Comparison of ENCODE assay signal across 1 cellular context in the genomic region with DNA sequence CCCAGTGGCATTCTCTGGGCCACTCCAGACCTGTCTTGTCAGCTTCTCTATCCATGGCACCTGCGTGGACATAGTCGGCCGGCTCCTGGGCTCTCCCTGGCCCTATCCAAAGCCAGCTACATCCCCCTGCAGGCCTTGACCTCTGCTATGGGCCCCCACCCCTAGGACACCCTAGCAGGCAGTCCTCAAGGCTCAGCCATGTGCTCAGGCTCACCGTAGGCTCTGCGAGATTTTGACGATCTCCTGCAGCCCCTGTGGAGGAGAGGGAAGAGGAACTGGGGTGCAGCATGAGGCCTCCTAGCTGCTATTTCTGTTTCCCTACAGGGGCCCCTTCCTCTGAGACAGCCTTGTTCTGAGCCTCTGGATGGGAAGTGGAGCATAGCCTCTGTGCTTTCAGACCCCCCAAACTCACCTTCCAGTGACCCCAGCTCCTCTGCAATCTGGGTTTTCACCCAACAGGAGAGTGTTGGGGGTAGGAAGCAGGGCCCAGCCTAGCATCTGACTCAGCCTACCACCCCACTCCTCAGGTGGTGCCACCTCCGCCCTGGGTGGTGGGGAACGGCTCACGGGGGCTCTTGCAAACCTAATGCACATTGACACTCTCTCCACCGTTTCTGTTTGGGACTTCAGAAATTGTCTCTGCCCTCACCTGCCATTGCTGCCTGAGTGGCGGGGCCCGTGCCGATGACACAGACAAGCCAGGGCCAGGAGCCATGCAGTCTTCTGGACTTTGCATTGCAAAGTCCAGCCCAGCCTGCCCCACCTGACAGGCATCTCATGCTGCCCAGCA.
TF ChIP-seq lines count a peak whose summit lies in the region.

No MANE protein-coding gene starts in this region.

TF ChIP-seq in H1, 55 proteins besides CTCF, POLR2A, EP300 and RAD21:
- TF ChIP-seq YY1 (IDR thresholded peaks at IDR 0.05; ENCODE audit: low read depth, low read length) (no peak), KDM1A (IDR thresholded peaks at IDR 0.05; ENCODE audit: borderline replicate concordance, low read length) (no peak), RBBP5 (IDR thresholded peaks at IDR 0.05; ENCODE audit: borderline replicate concordance, low read depth, low read length) (no peak), BACH1 (IDR thresholded peaks at IDR 0.05; ENCODE audit: low read length) (no peak), POLR2AphosphoS5 (IDR thresholded peaks at IDR 0.05; ENCODE audit: low read depth, low read length) (no peak), SIRT6 (IDR thresholded peaks at IDR 0.05; ENCODE audit: low read length) (no peak), MAFK (IDR thresholded peaks at IDR 0.05; ENCODE audit: low read depth, low read length) (no peak), TBP (IDR thresholded peaks at IDR 0.05; ENCODE audit: low read depth, low read length) (no peak), RNF2 (IDR thresholded peaks at IDR 0.05; ENCODE audit: borderline replicate concordance, low read depth, low read length, missing control alignments, poor library complexity, severe bottlenecking) (no peak), TCF12 (IDR thresholded peaks at IDR 0.05; ENCODE audit: low read depth, low read length) (no peak), FOSL1 (IDR thresholded peaks at IDR 0.05; ENCODE audit: insufficient read depth, low read depth, low read length) (no peak)
- TF ChIP-seq, protein P1, sequence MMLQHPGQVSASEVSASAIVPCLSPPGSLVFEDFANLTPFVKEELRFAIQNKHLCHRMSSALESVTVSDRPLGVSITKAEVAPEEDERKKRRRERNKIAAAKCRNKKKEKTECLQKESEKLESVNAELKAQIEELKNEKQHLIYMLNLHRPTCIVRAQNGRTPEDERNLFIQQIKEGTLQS (IDR thresholded peaks at IDR 0.05; ENCODE audit: insufficient read depth, low read depth, low read length) = no peak
- TF ChIP-seq, protein P2, sequence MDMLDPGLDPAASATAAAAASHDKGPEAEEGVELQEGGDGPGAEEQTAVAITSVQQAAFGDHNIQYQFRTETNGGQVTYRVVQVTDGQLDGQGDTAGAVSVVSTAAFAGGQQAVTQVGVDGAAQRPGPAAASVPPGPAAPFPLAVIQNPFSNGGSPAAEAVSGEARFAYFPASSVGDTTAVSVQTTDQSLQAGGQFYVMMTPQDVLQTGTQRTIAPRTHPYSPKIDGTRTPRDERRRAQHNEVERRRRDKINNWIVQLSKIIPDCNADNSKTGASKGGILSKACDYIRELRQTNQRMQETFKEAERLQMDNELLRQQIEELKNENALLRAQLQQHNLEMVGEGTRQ (IDR thresholded peaks at IDR 0.05; ENCODE audit: low read length) = no peak
- TF ChIP-seq, protein P3, sequence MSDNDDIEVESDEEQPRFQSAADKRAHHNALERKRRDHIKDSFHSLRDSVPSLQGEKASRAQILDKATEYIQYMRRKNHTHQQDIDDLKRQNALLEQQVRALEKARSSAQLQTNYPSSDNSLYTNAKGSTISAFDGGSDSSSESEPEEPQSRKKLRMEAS (IDR thresholded peaks at IDR 0.05) = no peak
